Comparison of ENCODE assay signal across 25 cellular contexts in genomic region chr20:57824909-57825308, GRCh38.
"Had no signal": no experiment of that assay in that cellular context is flagged by ENCODE, and none has a peak within 500 bp of the region (broad histone marks: within the 10 kb centered on the region; RNA-seq: fewer than 3 reads in every experiment).

No MANE protein-coding gene starts in this region.

- DNase-seq: colonic mucosa; cortex of kidney; effector CD8-positive, alpha-beta T cell; effector memory CD8-positive, alpha-beta T cell; endodermal cell; erythroblast; esophagus squamous epithelium; foreskin fibroblast; foreskin melanocyte; gastrocnemius medialis; glutamatergic neuron; head of caudate nucleus; heart right ventricle; hippocampal formation; left cardiac atrium; left lung; left ventricle myocardium superior; lower lobe of right lung; mesenchymal stem cell; naive thymus-derived CD4-positive, alpha-beta T cell had no signal

- H3K4me3 ChIP-seq: colonic mucosa, esophagus squamous epithelium, gastrocnemius medialis, heart right ventricle, left lung, lower lobe of right lung had no signal

- H3K27me3 ChIP-seq: colonic mucosa, gastrocnemius medialis, left lung had no signal

- ATAC-seq: effector memory CD8-positive, alpha-beta T cell; esophagus mucosa; gastrocnemius medialis; heart right ventricle; left cardiac atrium; left lung; left ventricle myocardium superior; lower lobe of right lung; naive thymus-derived CD4-positive, alpha-beta T cell had no signal

- H3K27ac ChIP-seq: colonic mucosa, epithelial cell of prostate, esophagus squamous epithelium, gastrocnemius medialis, heart right ventricle, left lung, lower lobe of right lung had no signal

- H3K4me1 ChIP-seq: colonic mucosa, gastrocnemius medialis, left lung, lower lobe of right lung had no signal

- H3K36me3 ChIP-seq: colonic mucosa, esophagus squamous epithelium, gastrocnemius medialis, heart right ventricle, left lung, lower lobe of right lung had no signal

- H3K9me3 ChIP-seq: colonic mucosa, esophagus squamous epithelium, gastrocnemius medialis, heart right ventricle, left lung, lower lobe of right lung had no signal

- FAIRE-seq: endometrium, islet of Langerhans, keratinocyte had no signal
